ENCODE assay signal across 1 cellular context in genomic region chr1:20786310-20787099, GRCh38.
TF ChIP-seq lines count a peak whose summit lies in the region.

No MANE protein-coding gene starts in this region.

TF ChIP-seq in HEK293, 187 proteins besides CTCF, POLR2A, EP300 and RAD21 (continued from another document):
- TF ChIP-seq ZBTB6 (tag by site-specific recombination; IDR thresholded peaks at IDR 0.05): peak; percentile 33; the same call in 1 of the 2 replicates
- TF ChIP-seq ZNF645 (tag by site-specific recombination; IDR thresholded peaks at IDR 0.05): no peak
- TF ChIP-seq ZNF335 (tag by site-specific recombination; conservative IDR thresholded peaks at IDR 0.05): peak; percentile 44; the same call in 1 of the 2 replicates
- TF ChIP-seq ZNF561 (tag by site-specific recombination; IDR thresholded peaks at IDR 0.05; ENCODE audit: borderline replicate concordance): peak; percentile 43; the same call in 1 of the 2 replicates
- TF ChIP-seq KLF1 (tag by site-specific recombination; IDR thresholded peaks at IDR 0.05): peak; percentile 46
- TF ChIP-seq ZNF114 (tag by site-specific recombination; IDR thresholded peaks at IDR 0.05): no peak
- peak; percentile 87 for TF ChIP-seq ZFHX2 (tag by site-specific recombination; conservative IDR thresholded peaks at IDR 0.05)
- peak; percentile 20; the same call in 1 of the 2 replicates for TF ChIP-seq SP7 (tag by site-specific recombination; IDR thresholded peaks at IDR 0.05)
- TF ChIP-seq ZNF626 (tag by site-specific recombination; IDR thresholded peaks at IDR 0.05): peak; percentile 65; the same call in 1 of the 2 replicates
- TF ChIP-seq FEZF1 (tag by site-specific recombination; IDR thresholded peaks at IDR 0.05): peak; percentile 32; the same call in 1 of the 2 replicates
- TF ChIP-seq ZNF544 (tag by site-specific recombination; IDR thresholded peaks at IDR 0.05): no peak
- TF ChIP-seq ZBTB26 (tag by site-specific recombination; optimal IDR thresholded peaks at IDR 0.05): peak; percentile 97
- TF ChIP-seq YY2 (tag by site-specific recombination; IDR thresholded peaks at IDR 0.05): peak; percentile 79
- TF ChIP-seq PATZ1 (tag by site-specific recombination; IDR thresholded peaks at IDR 0.05): peak; percentile 90
- TF ChIP-seq ZNF514 (tag by site-specific recombination; IDR thresholded peaks at IDR 0.05): no peak
- TF ChIP-seq ZNF792 (tag by site-specific recombination; IDR thresholded peaks at IDR 0.05): peak; percentile 68; the same call in 1 of the 2 replicates
- TF ChIP-seq ZBTB7A (tag by site-specific recombination; IDR thresholded peaks at IDR 0.05; ENCODE audit: low read depth): peak; percentile 44; the same call in 1 of the 2 replicates
- no peak for TF ChIP-seq ZNF707 (tag by site-specific recombination; IDR thresholded peaks at IDR 0.05)
- peak; percentile 68; the same call in 1 of the 2 replicates for TF ChIP-seq ZNF169 (tag by site-specific recombination; IDR thresholded peaks at IDR 0.05)
- TF ChIP-seq ZNF221 (tag by site-specific recombination; IDR thresholded peaks at IDR 0.05; ENCODE audit: borderline replicate concordance): no peak
- TF ChIP-seq ZNF488 (tag by site-specific recombination; IDR thresholded peaks at IDR 0.05): no peak
- peak; percentile 70 for TF ChIP-seq ZBTB11 (tag by site-specific recombination; conservative IDR thresholded peaks at IDR 0.05; ENCODE audit: low read depth)
- peak; percentile 54 for TF ChIP-seq KLF16 (tag by site-specific recombination; IDR thresholded peaks at IDR 0.05)
- TF ChIP-seq ZNF600 (tag by site-specific recombination; IDR thresholded peaks at IDR 0.05): 0 out of 2 replicates have a peak, but pooled peaks have one; percentile 49
- TF ChIP-seq GLIS1 (tag by site-specific recombination; IDR thresholded peaks at IDR 0.05): peak; percentile 20
- peak; percentile 33; the same call in 1 of the 2 replicates for TF ChIP-seq IKZF3 (tag by site-specific recombination; IDR thresholded peaks at IDR 0.05)
- no peak for TF ChIP-seq ZSCAN23 (tag by site-specific recombination; IDR thresholded peaks at IDR 0.05)
- peak; percentile 20; the same call in 1 of the 2 replicates for TF ChIP-seq REPIN1 (tag by site-specific recombination; IDR thresholded peaks at IDR 0.05; ENCODE audit: low read depth)
- peak; percentile 78 for TF ChIP-seq KLF9 (tag by site-specific recombination; IDR thresholded peaks at IDR 0.05; ENCODE audit: low read depth)
- TF ChIP-seq ZNF501 (tag by site-specific recombination; IDR thresholded peaks at IDR 0.05): 0 out of 2 replicates have a peak, but pooled peaks have one; percentile 34
- no peak for TF ChIP-seq ZNF24 (tag by site-specific recombination; IDR thresholded peaks at IDR 0.05)
- peak; percentile 48 for TF ChIP-seq ZIC2 (tag by site-specific recombination; IDR thresholded peaks at IDR 0.05)
- peak; percentile 90 for TF ChIP-seq GLIS2 (tag by site-specific recombination; IDR thresholded peaks at IDR 0.05)
- TF ChIP-seq HOXC10 (CRISPR knock-in tag; IDR thresholded peaks at IDR 0.05): 0 out of 2 replicates have a peak, but pooled peaks have one; percentile 11
- peak; percentile 87 for TF ChIP-seq ZNF660 (tag by site-specific recombination; IDR thresholded peaks at IDR 0.05)
- peak; percentile 38; the same call in 1 of the 2 replicates for TF ChIP-seq SCRT2 (tag by site-specific recombination; IDR thresholded peaks at IDR 0.05)
- peak; percentile 36 for TF ChIP-seq ZXDB (tag by site-specific recombination; IDR thresholded peaks at IDR 0.05)
- TF ChIP-seq PBX3 (CRISPR knock-in tag; IDR thresholded peaks at IDR 0.05): peak; percentile 66; the same call in 1 of the 2 replicates
- TF ChIP-seq ZNF664 (tag by site-specific recombination; IDR thresholded peaks at IDR 0.05): no peak
- TF ChIP-seq PRDM10 (tag by site-specific recombination; IDR thresholded peaks at IDR 0.05): peak; percentile 69
- no peak for TF ChIP-seq ZNF140 (tag by site-specific recombination; IDR thresholded peaks at IDR 0.05)
- TF ChIP-seq ZNF777 (tag by site-specific recombination; IDR thresholded peaks at IDR 0.05; ENCODE audit: borderline replicate concordance): no peak
